In genomic region chr13:59261928-59262488, GRCh38 we compare ENCODE assay signal across 11 cellular contexts.
A peak's percentile ranks its signal among the peaks of the same experiment; 100 is the strongest.
DNase-seq lines count a peak whose midpoint lies in the region; ATAC-seq and TF ChIP-seq lines count a peak whose summit lies in the region.
"Had no signal": no experiment of that assay in that cellular context is flagged by ENCODE, and none has a peak within 500 bp of the region (broad histone marks: within the 10 kb centered on the region; RNA-seq: fewer than 3 reads in every experiment).

No MANE protein-coding gene starts in this region.

- no peaks in the 10 kb centered on the region for H3K4me1 Mint-ChIP-seq in MCF 10A (ENCODE audit: insufficient read depth, unreplicated experiment)
- H3K4me1 Mint-ChIP-seq: immature natural killer cell had no signal

- no peak overlapping the region for H3K9ac ChIP-seq in mammary epithelial cell (ENCODE audit: insufficient read depth, low read length)

- POLR2A ChIA-PET in MCF 10A (lab: Yijun Ruan, JAX), result no interaction called here

- no peaks in the 10 kb centered on the region for H3K79me2 ChIP-seq in mammary epithelial cell (ENCODE audit: insufficient read depth, low read length)

- peaks cover 67% of the 10 kb centered on the region for H3K27me3 Mint-ChIP-seq in MCF 10A (ENCODE audit: insufficient read depth, unreplicated experiment)

- intact Hi-C loops in MCF 10A (cut with micrococcal nuclease), result no loop called here
- intact Hi-C loops in mammary epithelial cell (cut with micrococcal nuclease), result loop anchor here (5.0 kb wide), 1 partner anchor 1635 kb away; no protein-coding TSS in a partner anchor
- intact Hi-C loops in thyroid gland (cut with DNase I), result no loop called here

- H3K27ac ChIP-seq in mammary epithelial cell (ENCODE audit: insufficient read depth, low read depth, low read length), result no peak overlapping the region
- no peak overlapping the region for H3K27ac ChIP-seq in right atrium auricular region
- no peak overlapping the region for H3K27ac ChIP-seq in thyroid gland

- dilution Hi-C loops in mammary epithelial cell (cut with HindIII; ENCODE audit: low sequenced_read_pairs), result no loop called here

- no peak for TF ChIP-seq POLR2A in thyroid gland (IDR thresholded peaks at IDR 0.05)

- H3K4me3 ChIP-seq in mammary epithelial cell (replicated peaks in 1 of 3; ENCODE audit: insufficient read depth in 1 of 3, low read depth in 2 of 3, low read length in 3 of 3), result no peak overlapping the region
- H3K4me3 ChIP-seq in right atrium auricular region, result no peak overlapping the region
- H3K4me3 ChIP-seq in thyroid gland (replicated peaks in 1 of 3), result no peak overlapping the region

- H3K36me3 ChIP-seq in mammary epithelial cell (ENCODE audit: insufficient read depth, low read length) (no peaks in the 10 kb centered on the region), right atrium auricular region (no peaks in the 10 kb centered on the region), thyroid gland (no peaks in the 10 kb centered on the region)

- no peaks in the 10 kb centered on the region for H3K4me1 ChIP-seq in mammary epithelial cell (ENCODE audit: insufficient read depth, low read length)
- H3K4me1 ChIP-seq in right atrium auricular region, result no peaks in the 10 kb centered on the region
- H3K4me1 ChIP-seq in thyroid gland, result peaks cover 0 to 5% of the 10 kb centered on the region in 2 donors

- DNase-seq in MCF 10A (ENCODE audit: unreplicated experiment) (peak; percentile 31), mammary epithelial cell (no peak), SK-N-DZ (ENCODE audit: low spot score) (peak; percentile 69), right atrium auricular region (ENCODE audit: low spot score) (no peak), thyroid gland (peak; percentile 45 to 47), NCI-H774 (lab: John Stamatoyannopoulos, UW) (no peak)
- DNase-seq: CD4-positive, alpha-beta memory T cell; immature natural killer cell; stimulated activated CD4-positive, alpha-beta T cell treated with anti-CD3 and anti-CD28 coated beads, Interleukin-15, amount 100 ng/mL, for 24 hours had no signal

- H2AFZ ChIP-seq in mammary epithelial cell (ENCODE audit: low read depth, low read length), result no peak overlapping the region

- BruUV-seq in MCF 10A (replicated peaks; lab: Mats Ljungman, UMichigan) (no TSS peak), mammary epithelial cell (replicated peaks; lab: Mats Ljungman, UMichigan) (no TSS peak)

- WGBS in mammary epithelial cell (ENCODE audit: low coverage, missing lambda C conversion rate), result 70% methylated on average over 4 of the region's 4 CpGs
- 33 to 45% methylated on average over 4 of the region's 4 CpGs for WGBS in thyroid gland, 2 donors

- CTCF ChIA-PET in MCF 10A (lab: Yijun Ruan, JAX) (interaction anchor here (0.6 kb wide), 1 partner anchor 342 kb away, joined by 3 read pairs; no protein-coding TSS in a partner anchor), mammary epithelial cell (lab: Charles Lee; ENCODE audit: low non-redundant PET) (no interaction called here)

- ATAC-seq in HG03469 (IDR thresholded peaks at IDR 0.05; ENCODE audit: unreplicated experiment) (no peak), HG03135 (IDR thresholded peaks at IDR 0.05; ENCODE audit: unreplicated experiment) (no peak)

- no peaks in the 10 kb centered on the region for H3K36me3 Mint-ChIP-seq in MCF 10A (ENCODE audit: insufficient read depth, unreplicated experiment)
- H3K36me3 Mint-ChIP-seq: CD4-positive, alpha-beta memory T cell; immature natural killer cell had no signal

- in situ Hi-C loops in mammary epithelial cell (cut with MboI; ENCODE audit: low sequenced_read_pairs in 2 of 2), result no loop called here

- TF ChIP-seq CTCF in MCF 10A (IDR thresholded peaks at IDR 0.05; ENCODE audit: unreplicated experiment) (no peak), mammary epithelial cell (conservative IDR thresholded peaks at IDR 0.05 in 1 of 2, IDR thresholded peaks at IDR 0.05 in 1 of 2; ENCODE audit: extremely low read depth in 1 of 2, insufficient read depth in 1 of 2, low read depth in 1 of 2, low read length in 2 of 2) (peak in 1 of 2 donors; percentile 29), right atrium auricular region (IDR thresholded peaks at IDR 0.05) (peak; percentile 28 to 64), thyroid gland (IDR thresholded peaks at IDR 0.05) (peak in 4 of 6 experiments; percentile 10 to 58 (median 56))

- H3K4me3 Mint-ChIP-seq in MCF 10A (ENCODE audit: unreplicated experiment), result no peak overlapping the region
- H3K4me3 Mint-ChIP-seq: CD4-positive, alpha-beta memory T cell; immature natural killer cell had no signal

- no peaks in the 10 kb centered on the region for H4K20me1 ChIP-seq in mammary epithelial cell (ENCODE audit: insufficient read depth, low read length)

- no peak overlapping the region for H3K4me2 ChIP-seq in mammary epithelial cell (ENCODE audit: insufficient read depth, low read depth, low read length)

- no peak overlapping the region for H3K27ac Mint-ChIP-seq in MCF 10A (ENCODE audit: low read depth, unreplicated experiment)
- H3K27ac Mint-ChIP-seq: CD4-positive, alpha-beta memory T cell; immature natural killer cell had no signal

- H3K9me3 Mint-ChIP-seq in MCF 10A (ENCODE audit: unreplicated experiment), result no peaks in the 10 kb centered on the region

- no peaks in the 10 kb centered on the region for H3K9me3 ChIP-seq in mammary epithelial cell (replicated peaks; ENCODE audit: insufficient read depth, low read length)
- H3K9me3 ChIP-seq in right atrium auricular region, result no peaks in the 10 kb centered on the region
- no peaks in the 10 kb centered on the region for H3K9me3 ChIP-seq in thyroid gland

- H3K27me3 ChIP-seq in mammary epithelial cell (ENCODE audit: insufficient read depth, low read length), result no peaks in the 10 kb centered on the region
- no peaks in the 10 kb centered on the region for H3K27me3 ChIP-seq in right atrium auricular region
- no peaks in the 10 kb centered on the region for H3K27me3 ChIP-seq in thyroid gland

Comparison
In these comparisons a context has a peak if more than half of its experiments do, and no peak if none do; other contexts are left out.
1. DNase-seq: peak in MCF 10A (single experiment), SK-N-DZ (single experiment) and thyroid gland (2 of 2); none in mammary epithelial cell (single experiment), right atrium auricular region (single experiment) and NCI-H774 (single experiment).